ENCODE assay signal across 21 cellular contexts in the genomic region with DNA sequence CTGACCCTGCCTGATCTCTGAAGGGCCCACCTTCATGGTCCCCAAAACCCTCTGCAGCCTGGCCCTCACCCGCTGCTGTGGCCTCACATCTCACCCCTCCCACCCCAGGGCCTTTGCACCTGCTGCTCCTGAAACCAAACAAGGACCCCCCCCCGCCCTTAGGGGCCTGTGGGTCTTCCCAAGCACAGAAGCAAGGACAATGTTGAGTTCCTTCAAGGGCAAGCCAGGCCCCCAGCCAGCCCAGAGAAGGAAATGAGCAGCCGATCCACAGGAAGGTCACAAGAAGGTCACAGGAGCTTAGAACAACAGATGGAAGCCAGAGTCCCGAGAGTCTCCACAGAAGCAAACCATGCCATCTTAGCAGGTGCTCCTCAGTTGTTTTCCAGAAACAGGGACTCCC. TPM values are rescaled to one million over a fixed set of nuclear protein-coding genes. Genes with fewer than 3 reads are reported as not detected.
DNase-seq lines count a peak whose midpoint lies in the region; ATAC-seq lines count a peak whose summit lies in the region.
"Had no signal": no experiment of that assay in that cellular context is flagged by ENCODE, and none has a peak within 500 bp of the region (broad histone marks: within the 10 kb centered on the region; RNA-seq: fewer than 3 reads in every experiment).

No MANE protein-coding gene starts in this region.

- no peak for ATAC-seq in GM21447 (IDR thresholded peaks at IDR 0.05; ENCODE audit: unreplicated experiment)
- no peak for ATAC-seq in GM19351 (IDR thresholded peaks at IDR 0.05; ENCODE audit: unreplicated experiment)
- ATAC-seq: right cardiac atrium had no signal

- in situ Hi-C loops in KBM-7 (cut with MboI; ENCODE audit: low pct_unique_long_range_greater_than_20kb, low sequenced_read_pairs), result no loop called here

- DNase-seq in NCI-H524 (lab: John Stamatoyannopoulos, UW), result peak; percentile 22 to 69
- DNase-seq in NCI-H524 treated with DMSO at 0.1 percent for 48 hours (lab: John Stamatoyannopoulos, UW), result no peak
- peak; percentile 28 for DNase-seq in KBM-7
- peak; percentile 56 for DNase-seq in SK-N-DZ (ENCODE audit: low spot score)
- DNase-seq in iPS-NIHi7 (ENCODE audit: extremely low spot score), result peak; percentile 2
- no peak for DNase-seq in amniotic stem cell (lab: John Stamatoyannopoulos, UW)
- DNase-seq: activated CD4-positive, alpha-beta T cell treated with anti-CD3 and anti-CD28 coated beads for 48 hours; activated naive CD4-positive, alpha-beta T cell; aorta; central memory CD4-positive, alpha-beta T cell; COR-L47; EL; foreskin melanocyte; kidney; NCI-H1048; NCI-H2029 treated with DMSO at 0.1 percent for 48 hours; NCI-H510A; stimulated activated CD8-positive, alpha-beta memory T cell treated with anti-CD3 and anti-CD28 coated beads, Interleukin-4, amount 100 ng/mL, for 48 hours had no signal

RNA-seq across cellular contexts. Expression of gene PDE6G, which starts 0.5 kb away (rescaled TPM):
- 0.48 and 1.2 TPM in 2 replicates for polyA plus RNA-seq in SK-N-DZ (2014; cell fraction: cytosol; rRNA removed)
- polyA plus RNA-seq in SK-N-DZ (2014; cell fraction: nucleus; rRNA removed), result not detected in 2 replicates
- polyA plus RNA-seq: right cardiac atrium had no signal

RNA-seq across cellular contexts. Expression of gene OXLD1, which starts 9.6 kb away (rescaled TPM):
- polyA plus RNA-seq in SK-N-DZ (2014; cell fraction: cytosol; rRNA removed), result 91.7 and 101 TPM in 2 replicates
- polyA plus RNA-seq in SK-N-DZ (2014; cell fraction: nucleus; rRNA removed), result 118 and 167 TPM in 2 replicates

RNA-seq across cellular contexts. Expression of gene CCDC137, which starts 9.7 kb away (rescaled TPM):
- polyA plus RNA-seq in SK-N-DZ (2014; cell fraction: cytosol; rRNA removed), result 29.5 and 37.1 TPM in 2 replicates
- polyA plus RNA-seq in SK-N-DZ (2014; cell fraction: nucleus; rRNA removed), result 29.1 and 36.7 TPM in 2 replicates

RNA-seq across cellular contexts. Expression of gene TSPAN10, which starts 19.8 kb away (rescaled TPM):
- polyA plus RNA-seq in SK-N-DZ (2014; cell fraction: cytosol; rRNA removed), result not detected in 2 replicates
- not detected in 2 replicates for polyA plus RNA-seq in SK-N-DZ (2014; cell fraction: nucleus; rRNA removed)

RNA-seq across cellular contexts. Expression of gene NPLOC4, which starts 19.9 kb away (rescaled TPM):
- 51.7 and 56.5 TPM in 2 replicates for polyA plus RNA-seq in SK-N-DZ (2014; cell fraction: cytosol; rRNA removed)
- 51.3 and 76.8 TPM in 2 replicates for polyA plus RNA-seq in SK-N-DZ (2014; cell fraction: nucleus; rRNA removed)

Comparison
In these comparisons a context has a peak if more than half of its experiments do, and no peak if none do; other contexts are left out.
1. DNase-seq: peak in NCI-H524 (2 of 2), KBM-7 (single experiment), SK-N-DZ (single experiment) and iPS-NIHi7 (single experiment); none in NCI-H524 treated with DMSO at 0.1 percent for 48 hours (single experiment) and amniotic stem cell (single experiment).